Comparison of ENCODE assay signal across 8 cellular contexts in genomic region chr9:133188006-133188842, GRCh38. TPM values are rescaled to one million over a fixed set of nuclear protein-coding genes. Genes with fewer than 3 reads are reported as not detected.
A peak's percentile ranks its signal among the peaks of the same experiment; 100 is the strongest.
DNase-seq lines count a peak whose midpoint lies in the region; ATAC-seq, FAIRE-seq and TF ChIP-seq lines count a peak whose summit lies in the region.

No MANE protein-coding gene starts in this region.

- H3K4me1 ChIP-seq in HEK293 (ENCODE audit: control insufficient read depth, insufficient read depth, low read length): no peaks in the 10 kb centered on the region
- no peaks in the 10 kb centered on the region for H3K4me1 ChIP-seq in keratinocyte (ENCODE audit: control insufficient read depth, extremely low read depth, insufficient read depth, low read length)

- H3K9ac ChIP-seq in keratinocyte (ENCODE audit: control insufficient read depth, extremely low read depth, insufficient read depth, low read length): no peak overlapping the region

- peaks cover 12% of the 10 kb centered on the region for H3K27me3 ChIP-seq in keratinocyte (ENCODE audit: control insufficient read depth, extremely low read depth, insufficient read depth, low read length)

- CTCF ChIA-PET in HEK293 (lab: Yijun Ruan, JAX): interaction anchor here (0.6 to 5.6 kb wide), 30 partner anchors 8 to 302 kb away, joined by 3 to 159 read pairs (median 4); partner anchors contain the start of gene SURF6

- no peak overlapping the region for H3K4me3 ChIP-seq in HEK293 (ENCODE audit: low read depth, low read length)
- no peak overlapping the region for H3K4me3 ChIP-seq in keratinocyte (ENCODE audit: control insufficient read depth in 2 of 3, extremely low read depth in 1 of 3, insufficient read depth in 2 of 3, low read depth in 1 of 3, low read length in 3 of 3)

- TF ChIP-seq CTCF in HEK293 (tag by site-specific recombination; IDR thresholded peaks at IDR 0.05) (peak; percentile 60), keratinocyte (optimal IDR thresholded peaks at IDR 0.05 in 1 of 3, IDR thresholded peaks at IDR 0.05 in 1 of 3, conservative IDR thresholded peaks at IDR 0.05 in 1 of 3; ENCODE audit: extremely low read depth in 1 of 3, insufficient read depth in 2 of 3, low read length in 3 of 3) (peak in 2 of 3 experiments; percentile 2 to 43)

- ATAC-seq in left lobe of liver: no peak

- dilution Hi-C loops in keratinocyte (cut with MboI; ENCODE audit: extremely low pct_ligation_motif_present, low sequenced_read_pairs): no loop called here

- H2AFZ ChIP-seq in keratinocyte (ENCODE audit: control insufficient read depth, low read length): no peak overlapping the region

- no peak overlapping the region for H3K4me2 ChIP-seq in keratinocyte (ENCODE audit: control insufficient read depth, extremely low read depth, insufficient read depth, low read depth, low read length)

- no peaks in the 10 kb centered on the region for H3K9me1 ChIP-seq in keratinocyte (ENCODE audit: control insufficient read depth, extremely low read depth, insufficient read depth, low read length)

- H3K27ac ChIP-seq in HEK293 (ENCODE audit: extremely low read depth, low read depth, low read length) (no peak overlapping the region), keratinocyte (ENCODE audit: control insufficient read depth, insufficient read depth, low read length) (no peak overlapping the region)

- H3K9me3 ChIP-seq in HEK293 (ENCODE audit: control insufficient read depth, insufficient read depth, low read depth, low read length) (no peaks in the 10 kb centered on the region), keratinocyte (ENCODE audit: control insufficient read depth, low read depth, low read length) (no peaks in the 10 kb centered on the region)

- no peak for FAIRE-seq in keratinocyte (lab: Jason Lieb, UNC)

- H3K79me2 ChIP-seq in keratinocyte (ENCODE audit: control insufficient read depth, insufficient read depth, low read length): no peaks in the 10 kb centered on the region

- DNase-seq in COR-L47 (lab: John Stamatoyannopoulos, UW) (peak; percentile 61), RPMI8226 (peak; percentile 74), keratinocyte (ENCODE audit: low read depth, low spot score) (no peak), left lobe of liver (ENCODE audit: low spot score) (no peak), cerebellar nuclear complex (lab: John Stamatoyannopoulos, UW) (no peak)
- no peak for DNase-seq in activated naive CD4-positive, alpha-beta T cell treated with Interleukin-2 at 50 U/mL for 16 hours
- no peak for DNase-seq in stimulated activated CD4-positive, alpha-beta T cell treated with anti-CD3 and anti-CD28 coated beads, Interleukin-15, amount 100 ng/mL, for 24 hours

- POLR2A ChIA-PET in HEK293 (lab: Yijun Ruan, JAX): interaction anchor here (0.5 to 1.1 kb wide), 6 partner anchors 14 to 176 kb away, joined by 3 to 9 read pairs (median 3); partner anchors contain the start of genes MED22 and RPL7A

- H3K36me3 ChIP-seq in HEK293 (ENCODE audit: control insufficient read depth in 2 of 2, insufficient read depth in 1 of 2, low read length in 2 of 2): no peaks in the 10 kb centered on the region
- no peaks in the 10 kb centered on the region for H3K36me3 ChIP-seq in keratinocyte (ENCODE audit: control insufficient read depth in 2 of 2, extremely low read depth in 1 of 2, insufficient read depth in 2 of 2, low read length in 2 of 2)

- no peaks in the 10 kb centered on the region for H4K20me1 ChIP-seq in keratinocyte (ENCODE audit: control insufficient read depth, extremely low read depth, insufficient read depth, low read length)

TF ChIP-seq in HEK293, 187 proteins besides CTCF, POLR2A, EP300 and RAD21:
- TF ChIP-seq, protein P1, sequence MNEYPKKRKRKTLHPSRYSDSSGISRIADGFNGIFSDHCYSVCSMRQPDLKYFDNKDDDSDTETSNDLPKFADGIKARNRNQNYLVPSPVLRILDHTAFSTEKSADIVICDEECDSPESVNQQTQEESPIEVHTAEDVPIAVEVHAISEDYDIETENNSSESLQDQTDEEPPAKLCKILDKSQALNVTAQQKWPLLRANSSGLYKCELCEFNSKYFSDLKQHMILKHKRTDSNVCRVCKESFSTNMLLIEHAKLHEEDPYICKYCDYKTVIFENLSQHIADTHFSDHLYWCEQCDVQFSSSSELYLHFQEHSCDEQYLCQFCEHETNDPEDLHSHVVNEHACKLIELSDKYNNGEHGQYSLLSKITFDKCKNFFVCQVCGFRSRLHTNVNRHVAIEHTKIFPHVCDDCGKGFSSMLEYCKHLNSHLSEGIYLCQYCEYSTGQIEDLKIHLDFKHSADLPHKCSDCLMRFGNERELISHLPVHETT (tag by site-specific recombination; IDR thresholded peaks at IDR 0.05): no peak
- TF ChIP-seq ZNF223 (tag by site-specific recombination; IDR thresholded peaks at IDR 0.05): no peak
- TF ChIP-seq ZNF654 (tag by site-specific recombination; IDR thresholded peaks at IDR 0.05; ENCODE audit: low read depth): peak; percentile 15; the same call in 1 of the 2 replicates
- no peak for TF ChIP-seq ZNF785 (tag by site-specific recombination; IDR thresholded peaks at IDR 0.05)

RNA-seq across cellular contexts. Expression of gene OBP2B, which starts 20.8 kb away (rescaled TPM):
- not detected in 3 replicates for polyA plus RNA-seq in keratinocyte
- polyA plus RNA-seq in keratinocyte (2011; ENCODE audit: low read depth): not detected
- not detected in 2 replicates for polyA plus RNA-seq in keratinocyte (2011; cell fraction: cytosol; rRNA removed)
- polyA plus RNA-seq in keratinocyte (2011; cell fraction: nucleus; rRNA removed): not detected in 2 replicates
- polyA plus RNA-seq in keratinocyte (2012; ENCODE audit: low replicate concordance): not detected in 2 replicates
- not detected in 3 replicates for polyA minus RNA-seq in keratinocyte
- not detected for polyA minus RNA-seq in keratinocyte (2011; cell fraction: cytosol; rRNA and poly(A)+ RNA removed)
- not detected in 2 replicates for polyA minus RNA-seq in keratinocyte (2011; cell fraction: nucleus; rRNA and poly(A)+ RNA removed)
- not detected for total RNA-seq in left lobe of liver

RNA-seq across cellular contexts. Expression of gene GBGT1, which starts 24.5 kb away (rescaled TPM):
- polyA plus RNA-seq in keratinocyte: 0.42 to 0.74 TPM (median 0.54 TPM) in 3 replicates
- polyA plus RNA-seq in keratinocyte (2011; ENCODE audit: low read depth): not detected
- polyA plus RNA-seq in keratinocyte (2011; cell fraction: cytosol; rRNA removed): 0.17 and 0.48 TPM in 2 replicates
- 0.87 and 1.1 TPM in 2 replicates for polyA plus RNA-seq in keratinocyte (2011; cell fraction: nucleus; rRNA removed)
- 0.25 and 0.72 TPM in 2 replicates for polyA plus RNA-seq in keratinocyte (2012; ENCODE audit: low replicate concordance)
- polyA minus RNA-seq in keratinocyte: 0.40 to 1.6 TPM (median 0.77 TPM) in 3 replicates
- not detected for polyA minus RNA-seq in keratinocyte (2011; cell fraction: cytosol; rRNA and poly(A)+ RNA removed)
- 0.95 and 1.1 TPM in 2 replicates for polyA minus RNA-seq in keratinocyte (2011; cell fraction: nucleus; rRNA and poly(A)+ RNA removed)
- 1.2 TPM for total RNA-seq in left lobe of liver

Comparison
In these comparisons a context has a peak if more than half of its experiments do, and no peak if none do; other contexts are left out.
1. DNase-seq: peak in COR-L47 (single experiment) and RPMI8226 (single experiment); none in keratinocyte (single experiment), left lobe of liver (single experiment), activated naive CD4-positive, alpha-beta T cell treated with Interleukin-2 at 50 U/mL for 16 hours (single experiment), cerebellar nuclear complex (0 of 2) and stimulated activated CD4-positive, alpha-beta T cell treated with anti-CD3 and anti-CD28 coated beads, Interleukin-15, amount 100 ng/mL, for 24 hours (single experiment).